Comparison of ENCODE assay signal across 22 cellular contexts in genomic region chr10:47044741-47045140, GRCh38.
A peak's percentile ranks its signal among the peaks of the same experiment; 100 is the strongest.
DNase-seq lines count a peak whose midpoint lies in the region; ATAC-seq and TF ChIP-seq lines count a peak whose summit lies in the region.
"Had no signal": no experiment of that assay in that cellular context is flagged by ENCODE, and none has a peak within 500 bp of the region (broad histone marks: within the 10 kb centered on the region; RNA-seq: fewer than 3 reads in every experiment).

No MANE protein-coding gene starts in this region.

- TF ChIP-seq CTCF in heart left ventricle (IDR thresholded peaks at IDR 0.05), result no peak
- TF ChIP-seq CTCF in adrenal gland (IDR thresholded peaks at IDR 0.05), result no peak

- H3K27me3 ChIP-seq in heart left ventricle, result no peaks in the 10 kb centered on the region
- no peaks in the 10 kb centered on the region for H3K27me3 ChIP-seq in adrenal gland
- H3K27me3 ChIP-seq: BLaER1 had no signal

- no peak overlapping the region for H3K4me3 Mint-ChIP-seq in activated T-cell treated with anti-CD3 and anti-CD28 coated beads, Interleukin-2, amount 50 U/mL, for 72 hours
- H3K4me3 Mint-ChIP-seq: CD4-positive, alpha-beta memory T cell; GM23338 had no signal

- no peaks in the 10 kb centered on the region for H3K36me3 ChIP-seq in heart left ventricle
- H3K36me3 ChIP-seq in adrenal gland (replicated peaks in 1 of 2), result no peaks in the 10 kb centered on the region
- H3K36me3 ChIP-seq: BLaER1 had no signal

- no peaks in the 10 kb centered on the region for H3K27me3 Mint-ChIP-seq in activated T-cell treated with anti-CD3 and anti-CD28 coated beads, Interleukin-2, amount 50 U/mL, for 72 hours (ENCODE audit: low read depth)
- H3K27me3 Mint-ChIP-seq: CD4-positive, alpha-beta memory T cell had no signal

- H3K27ac Mint-ChIP-seq in activated T-cell treated with anti-CD3 and anti-CD28 coated beads, Interleukin-2, amount 50 U/mL, for 72 hours, result no peak overlapping the region
- H3K27ac Mint-ChIP-seq: CD4-positive, alpha-beta memory T cell; GM23338 had no signal

- no peaks in the 10 kb centered on the region for H3K9me3 Mint-ChIP-seq in activated T-cell treated with anti-CD3 and anti-CD28 coated beads, Interleukin-2, amount 50 U/mL, for 72 hours
- H3K9me3 Mint-ChIP-seq: CD4-positive, alpha-beta memory T cell; GM23338 had no signal

- intact Hi-C loops in heart left ventricle (cut with DNase I), result loop anchor here in 3 of 10 donors (5.0 kb wide), 2 partner anchors 268 to 273 kb away; no protein-coding TSS in a partner anchor
- intact Hi-C loops in Right ventricle myocardium inferior (cut with DNase I), result no loop called here
- intact Hi-C loops in adrenal gland (cut with DNase I), result loop anchor here (5.0 kb wide), 1 partner anchor 268 kb away; no protein-coding TSS in a partner anchor

- DNase-seq in heart left ventricle (peak in 3 of 5 donors; percentile 33 to 43 (median 42)), Right ventricle myocardium inferior (ENCODE audit: missing footprints) (no peak), adrenal gland (peak in 4 of 7 donors; percentile 38 to 76 (median 46)), mesenteric fat pad (ENCODE audit: low spot score) (peak; percentile 76), ureter (ENCODE audit: low spot score) (peak; percentile 70), NOMO-1 (lab: John Stamatoyannopoulos, UW; ENCODE audit: unreplicated experiment in 2 of 2) (no peak)
- DNase-seq in activated T-cell treated with anti-CD3 and anti-CD28 coated beads, Interleukin-2, amount 50 U/mL, for 72 hours, result no peak
- DNase-seq: CD4-positive, alpha-beta memory T cell; DMS153; GF-D8; HCEC 1CT; MM.1S; NCI-H1092; NCI-H2081; NCI-H2171 treated with DMSO at 0.1 percent for 48 hours; NCI-H446 treated with DMSO at 0.1 percent for 48 hours; NCI-H69; NK-92 treated with Interleukin-12 subunit alpha and Interleukin-12 subunit beta, amount 100 ng/mL, for 24 hours; SHP77 had no signal

- no peaks in the 10 kb centered on the region for H3K36me3 Mint-ChIP-seq in activated T-cell treated with anti-CD3 and anti-CD28 coated beads, Interleukin-2, amount 50 U/mL, for 72 hours (ENCODE audit: insufficient read depth in 2 of 2)
- H3K36me3 Mint-ChIP-seq: CD4-positive, alpha-beta memory T cell had no signal

- H3K4me1 ChIP-seq in heart left ventricle (peaks cover 0 to 13% (median 0%) of the 10 kb centered on the region in 12 donors), adrenal gland (replicated peaks in 1 of 2) (no peaks in the 10 kb centered on the region)
- H3K4me1 ChIP-seq: A549 had no signal

- H3K4me1 Mint-ChIP-seq in activated T-cell treated with anti-CD3 and anti-CD28 coated beads, Interleukin-2, amount 50 U/mL, for 72 hours (ENCODE audit: low read depth), result peaks cover 17% of the 10 kb centered on the region

- H3K27ac ChIP-seq in heart left ventricle, result no peak overlapping the region
- no peak overlapping the region for H3K27ac ChIP-seq in adrenal gland
- H3K27ac ChIP-seq: A549, BLaER1 had no signal

- no peak overlapping the region for H3K4me3 ChIP-seq in heart left ventricle
- no peak overlapping the region for H3K4me3 ChIP-seq in adrenal gland
- H3K4me3 ChIP-seq: A549, BLaER1, GM23338 had no signal

- TF ChIP-seq POLR2A in heart left ventricle (IDR thresholded peaks at IDR 0.05), result no peak
- no peak for TF ChIP-seq POLR2A in adrenal gland (IDR thresholded peaks at IDR 0.05)

- no peaks in the 10 kb centered on the region for H3K9me3 ChIP-seq in heart left ventricle
- no peaks in the 10 kb centered on the region for H3K9me3 ChIP-seq in adrenal gland (replicated peaks in 1 of 3)
- H3K9me3 ChIP-seq: A549, BLaER1 had no signal

- ATAC-seq in heart left ventricle (peak in 2 of 4 donors; percentile 37 to 40), Right ventricle myocardium inferior (no peak)
- no peak for ATAC-seq in activated T-cell treated with anti-CD3 and anti-CD28 coated beads, Interleukin-2, amount 50 U/mL, for 72 hours (replicated peaks in 1 of 2)
- ATAC-seq: A549, GM23338 had no signal

- WGBS in heart left ventricle, 4 donors, result 58 to 86% (median 83%) methylated on average over 2 of the region's 2 CpGs
- 84 to 85% methylated on average over 2 of the region's 2 CpGs; no CpG with 5 or more reads in 2 of the 4 donors for WGBS in adrenal gland, 4 donors

Comparison
In these comparisons a context has a peak if more than half of its experiments do, and no peak if none do; other contexts are left out.
1. DNase-seq: peak in heart left ventricle (3 of 5), adrenal gland (4 of 7), mesenteric fat pad (single experiment) and ureter (single experiment); none in Right ventricle myocardium inferior (single experiment), activated T-cell treated with anti-CD3 and anti-CD28 coated beads, Interleukin-2, amount 50 U/mL, for 72 hours (0 of 2) and NOMO-1 (0 of 2).